Comparison of ENCODE assay signal across 11 cellular contexts in the genomic region with DNA sequence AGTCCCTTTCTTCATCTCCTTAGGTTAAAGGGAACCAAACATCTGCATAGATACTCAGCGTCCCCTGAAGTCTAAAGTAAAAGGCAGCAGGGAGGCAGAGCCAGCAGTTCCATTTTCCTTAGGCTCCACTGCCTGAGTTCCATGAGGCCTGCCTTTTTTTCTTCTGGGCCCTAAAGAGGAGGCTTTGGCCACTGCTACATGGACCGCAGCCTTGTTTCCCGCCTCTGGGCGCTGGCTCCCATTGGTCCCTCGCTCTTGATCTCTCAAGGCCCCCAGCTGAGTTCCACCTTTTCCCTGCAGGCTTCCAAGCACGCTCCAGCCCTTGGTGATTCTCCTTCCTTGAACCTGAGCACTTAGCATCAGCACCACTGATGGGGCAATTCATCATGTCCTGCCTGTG. TPM values are rescaled to one million over a fixed set of nuclear protein-coding genes. Genes with fewer than 3 reads are reported as not detected.
"Had no signal": no experiment of that assay in that cellular context is flagged by ENCODE, and none has a peak within 500 bp of the region (broad histone marks: within the 10 kb centered on the region; RNA-seq: fewer than 3 reads in every experiment).

No MANE protein-coding gene starts in this region.

- H3K27ac ChIP-seq: HL-60 had no signal

- H3K9me3 ChIP-seq: HAP-1 had no signal

- H3K36me3 Mint-ChIP-seq: IgD-negative memory B cell had no signal

- ATAC-seq: GM23338, HCT116, HepG2 had no signal

- H3K4me1 ChIP-seq: HAP-1 had no signal

- H3K27ac Mint-ChIP-seq: GM23338, HFFc6, IgD-negative memory B cell had no signal

- H3K4me3 Mint-ChIP-seq: GM23338, HFFc6 had no signal

- DNase-seq: H7, HFFc6, KG1 had no signal

- H3K4me1 Mint-ChIP-seq: IgD-negative memory B cell had no signal

- H3K9me3 Mint-ChIP-seq: GM23338, HFFc6, IgD-negative memory B cell had no signal

- H3K4me3 ChIP-seq: GM23338, HAP-1 had no signal

- H2AFZ ChIP-seq: GM23338 had no signal

- H3K4me2 ChIP-seq: GM23338 had no signal

- H3K36me3 ChIP-seq: HAP-1 had no signal

- FAIRE-seq: HepG2 had no signal

RNA-seq across cellular contexts. Expression of a gene that starts 3.6 kb away (rescaled TPM):
- total RNA-seq: GM23338, H4, H7, HepG2, HFFc6, HT1080 had no signal
- polyA plus RNA-seq: GM23338, HepG2, IgD-negative memory B cell had no signal

RNA-seq across cellular contexts. Expression of a gene that starts 53.5 kb away (rescaled TPM):
- total RNA-seq: HT1080 had no signal
- polyA plus RNA-seq: IgD-negative memory B cell had no signal
